1 cellular context compared by ENCODE assay signal in the genomic region with DNA sequence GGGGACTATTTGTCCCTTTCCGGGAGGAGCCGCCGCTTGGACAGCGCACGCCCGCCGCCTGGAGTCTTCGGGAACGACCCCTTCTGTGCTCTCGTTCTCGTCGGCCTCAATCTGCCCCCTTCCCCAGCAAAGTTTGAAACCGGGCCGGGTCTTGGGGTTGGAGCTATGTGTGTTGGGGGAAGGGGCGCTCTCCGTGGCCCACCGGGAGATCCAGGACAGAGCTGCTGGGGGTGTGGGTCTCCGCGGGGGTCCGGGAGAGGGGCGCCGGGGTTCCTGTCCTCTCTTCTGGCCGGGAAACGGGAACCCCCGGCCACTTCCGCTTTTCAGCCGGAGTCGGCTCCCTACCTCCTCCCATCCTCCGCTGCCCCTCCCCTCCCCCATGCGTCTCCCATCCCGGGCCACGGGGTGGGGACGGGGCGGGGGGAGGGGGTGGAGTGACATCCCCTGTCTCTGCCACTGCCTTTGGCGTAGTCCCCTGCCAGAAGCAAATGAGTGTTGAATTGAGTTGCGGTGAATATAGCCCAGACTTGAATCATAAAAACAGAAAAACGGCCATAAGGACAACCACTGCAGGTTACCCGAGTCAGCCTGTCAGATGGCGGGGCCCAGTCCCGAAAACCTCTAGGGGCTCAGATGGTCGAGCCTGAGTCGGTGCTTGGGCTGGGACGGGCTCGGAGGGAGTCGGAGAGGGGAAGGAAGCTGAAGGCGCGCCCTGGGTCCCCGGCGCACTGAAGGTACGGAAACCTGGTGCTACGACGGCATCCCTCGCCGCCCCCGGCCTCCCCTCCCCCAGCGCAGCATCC.
TF ChIP-seq lines count a peak whose summit lies in the region.

No MANE protein-coding gene starts in this region.

TF ChIP-seq in HEK293, 187 proteins besides CTCF, POLR2A, EP300 and RAD21 (continued from another document):
- no peak for TF ChIP-seq ZFHX2 (tag by site-specific recombination; conservative IDR thresholded peaks at IDR 0.05)
- no peak for TF ChIP-seq ZNF146 (tag by site-specific recombination; IDR thresholded peaks at IDR 0.05)
